Comparison of ENCODE assay signal across 18 cellular contexts in genomic region chr5:91145233-91145620, GRCh38.
DNase-seq lines count a peak whose midpoint lies in the region; ATAC-seq, FAIRE-seq and TF ChIP-seq lines count a peak whose summit lies in the region.
"Had no signal": no experiment of that assay in that cellular context is flagged by ENCODE, and none has a peak within 500 bp of the region (broad histone marks: within the 10 kb centered on the region; RNA-seq: fewer than 3 reads in every experiment).

No MANE protein-coding gene starts in this region.

- TF ChIP-seq CTCF in endodermal cell (conservative IDR thresholded peaks at IDR 0.05) (no peak), lower lobe of right lung (IDR thresholded peaks at IDR 0.05) (no peak)

- peaks cover 13% of the 10 kb centered on the region for H3K9me3 Mint-ChIP-seq in endodermal cell

- WGBS in endodermal cell (ENCODE audit: insufficient coverage in 1 of 2, insufficient read length in 1 of 2), 2 experiments, result 86 to 94% methylated on average over 2 of the region's 2 CpGs

- H3K4me3 Mint-ChIP-seq in endodermal cell, result no peak overlapping the region
- H3K4me3 Mint-ChIP-seq: activated CD8-positive, alpha-beta T cell treated with anti-CD3 and anti-CD28 coated beads, Interleukin-2, amount 10 ng/mL, durations not matched to agents 7 days and 5 days; neural progenitor cell had no signal

- H3K4me3 ChIP-seq in endodermal cell (ENCODE audit: low read length), result no peak overlapping the region
- peak overlapping the region; percentile 2 for H3K4me3 ChIP-seq in lower lobe of right lung
- H3K4me3 ChIP-seq in subcutaneous abdominal adipose tissue (ENCODE audit: low read depth in 1 of 5, low read length in 5 of 5), result peak overlapping the region in 4 of 5 donors; percentile 1 to 24 (median 8)
- H3K4me3 ChIP-seq: BLaER1 treated with 17β-estradiol and CSF1 and Interleukin-3, amounts not matched to agents 10 nM and 100 nM; left lung; neural progenitor cell had no signal

- H3K27me3 ChIP-seq in endodermal cell (ENCODE audit: control insufficient read depth, insufficient read depth, low read length, poor library complexity, severe bottlenecking) (no peaks in the 10 kb centered on the region), lower lobe of right lung (ENCODE audit: low read depth) (no peaks in the 10 kb centered on the region), subcutaneous abdominal adipose tissue (ENCODE audit: control insufficient read depth in 5 of 5, insufficient read depth in 4 of 5, low read length in 5 of 5) (no peaks in the 10 kb centered on the region)
- H3K27me3 ChIP-seq: BLaER1 treated with 17β-estradiol and CSF1 and Interleukin-3, amounts not matched to agents 10 nM and 100 nM; left lung; neural progenitor cell had no signal

- intact Hi-C loops in lower lobe of right lung (cut with DNase I), result no loop called here

- H3K27ac ChIP-seq in endodermal cell (ENCODE audit: low read depth, low read length), result no peak overlapping the region
- H3K27ac ChIP-seq in lower lobe of right lung, result peak overlapping the region; percentile 52
- H3K27ac ChIP-seq in subcutaneous abdominal adipose tissue (ENCODE audit: low read depth, low read length), result peak overlapping the region; percentile 38
- H3K27ac ChIP-seq: BLaER1 treated with 17β-estradiol and CSF1 and Interleukin-3, amounts not matched to agents 10 nM and 100 nM; KMS-11; neural progenitor cell had no signal

- H3K4me1 Mint-ChIP-seq in endodermal cell, result peaks cover 21% of the 10 kb centered on the region

- H3K4me1 ChIP-seq in endodermal cell (ENCODE audit: control insufficient read depth, insufficient read depth, low read length) (peaks cover 13% of the 10 kb centered on the region), lower lobe of right lung (peaks cover 25% of the 10 kb centered on the region), subcutaneous abdominal adipose tissue (ENCODE audit: control insufficient read depth in 5 of 5, insufficient read depth in 5 of 5, low read length in 5 of 5) (peaks cover 2 to 55% (median 44%) of the 10 kb centered on the region in 5 donors)

- H3K27ac Mint-ChIP-seq in endodermal cell, result peak overlapping the region; percentile 17
- H3K27ac Mint-ChIP-seq: activated CD8-positive, alpha-beta T cell treated with anti-CD3 and anti-CD28 coated beads, Interleukin-2, amount 10 ng/mL, durations not matched to agents 7 days and 5 days; neural progenitor cell had no signal

- H3K9me3 ChIP-seq in endodermal cell (ENCODE audit: control insufficient read depth, low read length), result peaks cover 13% of the 10 kb centered on the region
- no peaks in the 10 kb centered on the region for H3K9me3 ChIP-seq in lower lobe of right lung
- no peaks in the 10 kb centered on the region for H3K9me3 ChIP-seq in subcutaneous abdominal adipose tissue (ENCODE audit: control insufficient read depth in 5 of 5, low read length in 5 of 5)
- H3K9me3 ChIP-seq: SK-N-SH had no signal

- no peak for FAIRE-seq in GM19239 (lab: Jason Lieb, UNC)

- DNase-seq in NOMO-1 treated with DMSO at 0.1 percent for 48 hours (lab: John Stamatoyannopoulos, UW; ENCODE audit: unreplicated experiment), result peak; percentile 44
- DNase-seq in endodermal cell, result no peak
- no peak for DNase-seq in lower lobe of right lung
- no peak for DNase-seq in HT-29 (ENCODE audit: low spot score)
- no peak for DNase-seq in GM19239 (ENCODE audit: insufficient read length, low spot score)
- DNase-seq in H4 (ENCODE audit: low spot score), result no peak
- DNase-seq: activated CD8-positive, alpha-beta T cell treated with anti-CD3 and anti-CD28 coated beads, Interleukin-2, amount 10 ng/mL, durations not matched to agents 7 days and 5 days; H7; head of caudate nucleus; left lung; NCI-H226; SK-N-SH; stimulated activated CD4-positive, alpha-beta T cell treated with anti-CD3 and anti-CD28 coated beads, Interleukin-12 subunit alpha, Interleukin-12 subunit beta, amount 100 ng/mL, for 4 hours had no signal

- ATAC-seq in lower lobe of right lung (no peak), HG03469 (IDR thresholded peaks at IDR 0.05; ENCODE audit: unreplicated experiment) (no peak)
- ATAC-seq: activated CD8-positive, alpha-beta T cell treated with anti-CD3 and anti-CD28 coated beads, Interleukin-2, amount 10 ng/mL, durations not matched to agents 7 days and 5 days; left lung had no signal

- peaks cover 23% of the 10 kb centered on the region for H3K36me3 Mint-ChIP-seq in endodermal cell (ENCODE audit: low read depth)

- no peak overlapping the region for H3K9ac ChIP-seq in endodermal cell (ENCODE audit: extremely low read depth, low read length, poor library complexity, severe bottlenecking)
- H3K9ac ChIP-seq in subcutaneous abdominal adipose tissue (ENCODE audit: low read length in 5 of 5), result peak overlapping the region in 1 of 5 donors; percentile 35
- H3K9ac ChIP-seq: BLaER1 treated with 17β-estradiol and CSF1 and Interleukin-3, amounts not matched to agents 10 nM and 100 nM; KMS-11; neural progenitor cell; SK-N-SH had no signal

- H3K36me3 ChIP-seq in endodermal cell (ENCODE audit: control insufficient read depth, insufficient read depth, low read length) (no peaks in the 10 kb centered on the region), lower lobe of right lung (no peaks in the 10 kb centered on the region), subcutaneous abdominal adipose tissue (ENCODE audit: control insufficient read depth in 5 of 5, insufficient read depth in 5 of 5, low read length in 5 of 5) (no peaks in the 10 kb centered on the region)
- H3K36me3 ChIP-seq: left lung, neural progenitor cell had no signal

- no peaks in the 10 kb centered on the region for H3K27me3 Mint-ChIP-seq in endodermal cell (ENCODE audit: insufficient read depth)
